15 cellular contexts compared by ENCODE assay signal in the genomic region with DNA sequence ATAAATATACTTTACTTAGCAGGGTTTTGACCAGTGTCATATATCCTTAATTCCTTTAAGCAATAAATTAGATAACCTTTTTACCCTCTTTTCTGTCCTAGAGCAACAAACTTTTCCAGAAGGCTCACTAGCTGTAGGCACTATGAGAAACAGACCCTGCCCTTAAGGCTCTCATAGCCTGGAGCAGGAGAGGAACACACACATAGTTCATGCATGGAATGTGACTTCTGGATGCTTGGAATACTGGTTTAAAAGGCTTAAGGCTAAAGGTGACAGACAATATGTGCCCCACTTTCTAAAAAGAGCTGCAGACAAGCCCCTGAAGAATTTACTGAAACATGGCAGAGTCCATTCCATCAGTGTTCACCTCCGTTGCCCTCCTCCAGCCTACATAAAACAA.
DNase-seq lines count a peak whose midpoint lies in the region; FAIRE-seq and TF ChIP-seq lines count a peak whose summit lies in the region.
"Had no signal": no experiment of that assay in that cellular context is flagged by ENCODE, and none has a peak within 500 bp of the region (broad histone marks: within the 10 kb centered on the region; RNA-seq: fewer than 3 reads in every experiment).

No MANE protein-coding gene starts in this region.

- DNase-seq in ELF-1 (ENCODE audit: low read depth, low spot score): peak; percentile 77
- peak; percentile 57 for DNase-seq in esophagus muscularis mucosa (ENCODE audit: extremely low spot score)
- peak; percentile 84 for DNase-seq in mesendoderm
- DNase-seq in hippocampal formation (lab: John Stamatoyannopoulos, UW): no peak
- DNase-seq in HuH-7 (ENCODE audit: low spot score): no peak
- DNase-seq in coronary artery (ENCODE audit: low spot score): no peak
- DNase-seq in frontal cortex (ENCODE audit: low spot score in 2 of 2): no peak
- DNase-seq: C1 segment of cervical spinal cord; CD4-positive, alpha-beta T cell; DMS79; GF-D8; GOT3; H9 had no signal

- no peak for FAIRE-seq in frontal cortex (lab: Jason Lieb, UNC)
- FAIRE-seq: A204.1, K562 had no signal

- no peaks in the 10 kb centered on the region for H3K79me2 ChIP-seq in mesendoderm (ENCODE audit: control insufficient read depth, insufficient read depth, low read length)

- no peak overlapping the region for H3K27ac ChIP-seq in esophagus muscularis mucosa (replicated peaks in 1 of 4)
- H3K27ac ChIP-seq in mesendoderm (ENCODE audit: low read depth, low read length): no peak overlapping the region
- no peak overlapping the region for H3K27ac ChIP-seq in coronary artery

- no peak for TF ChIP-seq EP300 in esophagus muscularis mucosa (IDR thresholded peaks at IDR 0.05)

- H3K56ac ChIP-seq in mesendoderm (ENCODE audit: low read length): no peak overlapping the region

- no peak overlapping the region for H3K4ac ChIP-seq in mesendoderm (ENCODE audit: low read depth, low read length)

- H3K9me3 ChIP-seq in esophagus muscularis mucosa: no peaks in the 10 kb centered on the region

- H2BK120ac ChIP-seq in mesendoderm (ENCODE audit: low read depth, low read length): no peak overlapping the region

- no peak for TF ChIP-seq CTCF in esophagus muscularis mucosa (IDR thresholded peaks at IDR 0.05)
- TF ChIP-seq CTCF in coronary artery (IDR thresholded peaks at IDR 0.05): no peak

- TF ChIP-seq POLR2A in esophagus muscularis mucosa (IDR thresholded peaks at IDR 0.05; ENCODE audit: low read depth): no peak

- H3K4me1 ChIP-seq in esophagus muscularis mucosa (no peaks in the 10 kb centered on the region), mesendoderm (ENCODE audit: control insufficient read depth, low read depth, low read length) (no peaks in the 10 kb centered on the region)

- H2BK5ac ChIP-seq in mesendoderm (ENCODE audit: low read length): no peak overlapping the region

- H3K4me3 ChIP-seq in esophagus muscularis mucosa (no peak overlapping the region), mesendoderm (ENCODE audit: low read length) (no peak overlapping the region), coronary artery (no peak overlapping the region)
- H3K4me3 ChIP-seq: K562 had no signal

- H3K4me2 ChIP-seq in mesendoderm (ENCODE audit: low read length): no peak overlapping the region

- no peaks in the 10 kb centered on the region for H3K36me3 ChIP-seq in esophagus muscularis mucosa
- H3K36me3 ChIP-seq in mesendoderm (ENCODE audit: control insufficient read depth, insufficient read depth, low read length): no peaks in the 10 kb centered on the region

- H2BK15ac ChIP-seq in mesendoderm (replicated peaks; ENCODE audit: low read depth): no peak overlapping the region

- H3K27me3 ChIP-seq in esophagus muscularis mucosa (no peaks in the 10 kb centered on the region), mesendoderm (ENCODE audit: insufficient read depth, low read length, poor library complexity) (no peaks in the 10 kb centered on the region)

- H3K18ac ChIP-seq in mesendoderm (ENCODE audit: low read length): no peak overlapping the region

- H3K79me1 ChIP-seq in mesendoderm (ENCODE audit: low read length): no peaks in the 10 kb centered on the region

- intact Hi-C loops in esophagus muscularis mucosa (cut with DNase I): no loop called here

- H3K23ac ChIP-seq in mesendoderm (ENCODE audit: low read length): no peak overlapping the region

- H4K5ac ChIP-seq in mesendoderm (ENCODE audit: low read length): no peak overlapping the region

- no peak overlapping the region for H3K9ac ChIP-seq in mesendoderm (ENCODE audit: low read length)

- no peak overlapping the region for H2AK5ac ChIP-seq in mesendoderm (ENCODE audit: low read length)

- H4K8ac ChIP-seq in mesendoderm (ENCODE audit: low read depth, low read length): no peak overlapping the region

- 59% methylated on average over 1 of the region's 1 CpG for WGBS in esophagus muscularis mucosa
- WGBS in mesendoderm (ENCODE audit: extremely low coverage, insufficient coverage, low lambda C conversion rate): no CpG with 5 or more reads among the region's 1 CpG

Comparison
In these comparisons a context has a peak if more than half of its experiments do, and no peak if none do; other contexts are left out.
1. DNase-seq: peak in ELF-1 (single experiment), esophagus muscularis mucosa (single experiment) and mesendoderm (single experiment); none in hippocampal formation (0 of 2), HuH-7 (single experiment), coronary artery (single experiment) and frontal cortex (0 of 2).